ENCODE assay signal across 18 cellular contexts in the genomic region with DNA sequence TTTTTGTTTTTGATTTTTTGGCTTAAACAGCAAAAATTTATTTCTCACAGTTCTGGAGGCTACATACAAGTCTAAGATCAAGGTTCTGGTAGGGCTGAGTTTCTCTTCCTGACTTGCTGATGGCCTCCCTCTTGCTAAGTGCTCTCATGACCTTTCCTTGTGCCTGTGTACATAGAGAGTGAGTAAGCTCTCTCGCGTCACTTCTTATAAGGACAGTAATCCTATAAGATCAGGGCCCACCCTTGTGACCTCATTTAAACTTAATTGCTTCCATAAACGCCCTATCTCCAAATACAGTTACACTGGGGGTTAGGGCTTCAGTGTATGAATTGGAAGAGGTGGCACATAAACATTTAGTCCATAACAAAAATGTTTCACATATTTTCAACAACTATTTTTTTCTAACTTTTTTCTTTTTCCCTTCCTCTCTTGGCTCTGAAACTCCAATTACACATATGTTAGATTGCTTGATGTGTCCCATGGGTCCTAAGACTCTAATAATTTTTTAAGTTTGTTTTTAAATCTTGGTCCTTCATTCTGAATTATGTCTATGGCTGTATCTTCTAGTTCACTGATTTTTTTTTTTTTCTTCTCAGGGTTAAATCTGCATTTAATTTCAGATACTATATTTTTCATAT.
DNase-seq lines count a peak whose midpoint lies in the region; ATAC-seq and TF ChIP-seq lines count a peak whose summit lies in the region.
"Had no signal": no experiment of that assay in that cellular context is flagged by ENCODE, and none has a peak within 500 bp of the region (broad histone marks: within the 10 kb centered on the region; RNA-seq: fewer than 3 reads in every experiment).

No MANE protein-coding gene starts in this region.

- no peak overlapping the region for H2AFZ ChIP-seq in PC-9

- H3K27me3 ChIP-seq in PC-9 (ENCODE audit: insufficient read depth, low read depth) (no peaks in the 10 kb centered on the region), Peyer's patch (no peaks in the 10 kb centered on the region)

- peaks cover 42% of the 10 kb centered on the region for H3K36me3 Mint-ChIP-seq in nephron progenitor cell (ENCODE audit: low read depth)
- no peaks in the 10 kb centered on the region for H3K36me3 Mint-ChIP-seq in WTC11

- ATAC-seq in HG03342 (IDR thresholded peaks at IDR 0.05; ENCODE audit: unreplicated experiment): no peak
- no peak for ATAC-seq in WTC11
- ATAC-seq: activated CD4-positive, CD25-positive, alpha-beta regulatory T cell treated with anti-CD3 and anti-CD28 coated beads, Interleukin-2, amount 50 U/mL, for 24 hours; activated naive CD4-positive, alpha-beta T cell treated with anti-CD3 and anti-CD28 coated beads, Interleukin-2, amount 50 U/mL, for 72 hours; left ventricle myocardium superior; T-cell had no signal

- H3K9me3 Mint-ChIP-seq in nephron progenitor cell (no peaks in the 10 kb centered on the region), WTC11 (no peaks in the 10 kb centered on the region)
- H3K9me3 Mint-ChIP-seq: activated naive CD4-positive, alpha-beta T cell treated with anti-CD3 and anti-CD28 coated beads, Interleukin-2, amount 50 U/mL, for 72 hours; naive B cell; T-cell had no signal

- no peaks in the 10 kb centered on the region; the same call in 1 of the 2 replicates for H3F3A ChIP-seq in PC-9 (ENCODE audit: insufficient read depth, low read depth)

- H4K20me1 ChIP-seq in PC-9 (ENCODE audit: insufficient read depth): no peaks in the 10 kb centered on the region

- peaks cover 3% of the 10 kb centered on the region; the same call in 1 of the 2 replicates for H3K9me2 ChIP-seq in PC-9 (ENCODE audit: insufficient read depth)

- H3K4me1 Mint-ChIP-seq in nephron progenitor cell (peaks cover 3% of the 10 kb centered on the region), WTC11 (peaks cover 5% of the 10 kb centered on the region; the same call in 1 of the 2 replicates)
- H3K4me1 Mint-ChIP-seq: T-cell had no signal

- H3K27ac Mint-ChIP-seq in nephron progenitor cell (peak overlapping the region; percentile 67), WTC11 (no peak overlapping the region)
- H3K27ac Mint-ChIP-seq: activated naive CD4-positive, alpha-beta T cell treated with anti-CD3 and anti-CD28 coated beads, Interleukin-2, amount 50 U/mL, for 72 hours; T-cell had no signal

- CTCF ChIA-PET in HEK293T (lab: Yijun Ruan, JAX): no interaction called here
- CTCF ChIA-PET in PC-9 (lab: Charles Lee): no interaction called here
- CTCF ChIA-PET in WTC11 (lab: Charles Lee): no interaction called here

- H3K27ac ChIP-seq in PC-9 (0 out of 2 replicates have a peak overlapping the region, but pooled peaks have one; percentile 31), Peyer's patch (no peak overlapping the region)
- H3K27ac ChIP-seq: C4-2B had no signal

- no peak for TF ChIP-seq CTCF in PC-9 (conservative IDR thresholded peaks at IDR 0.05)
- TF ChIP-seq CTCF in nephron progenitor cell (IDR thresholded peaks at IDR 0.05): no peak
- TF ChIP-seq CTCF in lower leg skin (IDR thresholded peaks at IDR 0.05): no peak
- TF ChIP-seq CTCF in Peyer's patch (IDR thresholded peaks at IDR 0.05): no peak
- TF ChIP-seq CTCF in WTC11 (IDR thresholded peaks at IDR 0.05): no peak

- H3K4me3 ChIP-seq in PC-9: no peak overlapping the region
- H3K4me3 ChIP-seq in lower leg skin (ENCODE audit: low read depth, poor library complexity, severe bottlenecking): no peak overlapping the region
- no peak overlapping the region for H3K4me3 ChIP-seq in Peyer's patch

- no peak overlapping the region for H3K4me3 Mint-ChIP-seq in nephron progenitor cell
- no peak overlapping the region for H3K4me3 Mint-ChIP-seq in WTC11
- H3K4me3 Mint-ChIP-seq: T-cell had no signal

- H3K36me3 ChIP-seq in PC-9 (ENCODE audit: low read depth) (no peaks in the 10 kb centered on the region), Peyer's patch (peaks cover 0 to 7% (median 0%) of the 10 kb centered on the region in 3 donors)

- peak; percentile 12 for TF ChIP-seq POLR2A in erythroblast (IDR thresholded peaks at IDR 0.05; ENCODE audit: low read length)
- TF ChIP-seq POLR2A in lower leg skin (IDR thresholded peaks at IDR 0.05): no peak
- TF ChIP-seq POLR2A in Peyer's patch (IDR thresholded peaks at IDR 0.05): no peak

- intact Hi-C loops in PC-9 (cut with micrococcal nuclease; ENCODE audit: unreplicated experiment) (no loop called here), lower leg skin (cut with DNase I; ENCODE audit: low total_unique reads) (no loop called here)

- H3K9me3 ChIP-seq in PC-9 (ENCODE audit: insufficient read depth, low read depth) (no peaks in the 10 kb centered on the region), Peyer's patch (no peaks in the 10 kb centered on the region)

- H3K4me1 ChIP-seq in PC-9 (replicated peaks; ENCODE audit: insufficient read depth) (0 out of 2 replicates have a peak, but pooled peaks cover 5% of the 10 kb centered on the region), Peyer's patch (no peaks in the 10 kb centered on the region)

- 84 to 90% methylated on average over 3 of the region's 3 CpGs for WGBS in lower leg skin, 2 donors

- no peaks in the 10 kb centered on the region for H3K79me2 ChIP-seq in PC-9 (ENCODE audit: low read depth)

- POLR2A ChIA-PET in HEK293T (lab: Yijun Ruan, JAX) (no interaction called here), PC-9 (lab: Charles Lee; ENCODE audit: unreplicated experiment) (no interaction called here), WTC11 (lab: Charles Lee) (no interaction called here)

- no peaks in the 10 kb centered on the region for H3K27me3 Mint-ChIP-seq in nephron progenitor cell (ENCODE audit: low read depth, poor library complexity)
- no peaks in the 10 kb centered on the region for H3K27me3 Mint-ChIP-seq in WTC11 (ENCODE audit: low read depth)
- H3K27me3 Mint-ChIP-seq: naive B cell, T-cell had no signal

- H3K4me2 ChIP-seq in PC-9: no peak overlapping the region

- no TSS peak for BruUV-seq in PC-9 (replicated peaks; lab: Mats Ljungman, UMichigan)

- DNase-seq in HEK293T (ENCODE audit: extremely low spot score) (peak; percentile 6), PC-9 (no peak), erythroblast (lab: John Stamatoyannopoulos, UW) (peak; percentile 83 to 86), nephron progenitor cell (no peak), lower leg skin (ENCODE audit: low spot score in 2 of 2) (no peak), Peyer's patch (no peak), WTC11 (ENCODE audit: low spot score) (no peak)
- DNase-seq: DMS153, hypothalamus, left ventricle myocardium superior, naive B cell, NCI-H1417 treated with DMSO at 0.1 percent for 48 hours, NCI-H446 treated with DMSO at 0.1 percent for 48 hours, T-cell had no signal

TF ChIP-seq in HEK293T, 16 proteins besides CTCF, POLR2A, EP300 and RAD21:
- TF ChIP-seq L3MBTL2 (conservative IDR thresholded peaks at IDR 0.05): no peak
- no peak for TF ChIP-seq ZNF384 (IDR thresholded peaks at IDR 0.05)

TF ChIP-seq in WTC11, 78 proteins besides CTCF, POLR2A, EP300 and RAD21:
- TF ChIP-seq JUN (CRISPR knock-in tag; IDR thresholded peaks at IDR 0.05) (no peak), CREB1 (CRISPR knock-in tag; IDR thresholded peaks at IDR 0.05) (no peak), GTF2I (CRISPR knock-in tag; conservative IDR thresholded peaks at IDR 0.05) (no peak), FOXJ3 (CRISPR knock-in tag; IDR thresholded peaks at IDR 0.05; ENCODE audit: borderline replicate concordance) (no peak)

Comparison
In these comparisons a context has a peak if more than half of its experiments do, and no peak if none do; other contexts are left out.
1. DNase-seq: peak in HEK293T (single experiment) and erythroblast (2 of 2); none in PC-9 (0 of 2), nephron progenitor cell (single experiment), lower leg skin (0 of 2), Peyer's patch (0 of 3) and WTC11 (single experiment).